In genomic region chr10:103960103-103960502, GRCh38 we compare ENCODE assay signal across 23 cellular contexts.
"Had no signal": no experiment of that assay in that cellular context is flagged by ENCODE, and none has a peak within 500 bp of the region (broad histone marks: within the 10 kb centered on the region; RNA-seq: fewer than 3 reads in every experiment).

No MANE protein-coding gene starts in this region.

- H3K27me3 ChIP-seq: esophagus squamous epithelium, gastrocnemius medialis, ovary, spleen, tibial nerve, upper lobe of left lung had no signal

- H3K27ac ChIP-seq: coronary artery, gastrocnemius medialis, ovary, psoas muscle, skin epidermis, spleen, thoracic aorta, tibial nerve, upper lobe of left lung had no signal

- H3K4me1 ChIP-seq: gastrocnemius medialis, spleen, tibial nerve, upper lobe of left lung had no signal

- H3K4me3 ChIP-seq: coronary artery, esophagus squamous epithelium, gastrocnemius medialis, lung, ovary, psoas muscle, skin epidermis, spleen, thoracic aorta, tibial nerve, upper lobe of left lung had no signal

- DNase-seq: dermis blood vessel endothelial cell; effector memory CD4-positive, alpha-beta T cell; erythroblast; esophagus squamous epithelium; gastrocnemius medialis; head of caudate nucleus; naive thymus-derived CD4-positive, alpha-beta T cell; nucleus accumbens; ovary; posterior cingulate gyrus; psoas muscle; right cardiac atrium; spleen; stimulated activated CD4-positive, alpha-beta T cell treated with anti-CD3 and anti-CD28 coated beads, Interleukin-4, amount 100 ng/mL, for 4 hours; stimulated activated naive CD8-positive, alpha-beta T cell treated with anti-CD3 and anti-CD28 coated beads, Interleukin-15, Interleukin-2, amounts not matched to agents 100 U/mL and 50 U/mL, for 24 hours; substantia nigra; upper lobe of left lung had no signal

- H3K36me3 ChIP-seq: esophagus squamous epithelium, gastrocnemius medialis, ovary, spleen, thoracic aorta, tibial nerve, upper lobe of left lung had no signal

- H3K9me3 ChIP-seq: esophagus squamous epithelium, gastrocnemius medialis, ovary, psoas muscle, spleen, thoracic aorta, tibial nerve, upper lobe of left lung had no signal

- ATAC-seq: gastrocnemius medialis; naive thymus-derived CD4-positive, alpha-beta T cell; right cardiac atrium; stimulated activated memory B cell treated with anti-CD40 and anti-IgM and Interleukin-4, amounts not matched to agents 10 μg/mL and 1 μg/mL and 100 μg/mL, for 72 hours; stimulated activated naive CD8-positive, alpha-beta T cell treated with anti-CD3 and anti-CD28 coated beads, Interleukin-15, Interleukin-2, amounts not matched to agents 100 U/mL and 50 U/mL, for 24 hours had no signal
